Comparison of ENCODE assay signal across 1 cellular context in the genomic region with DNA sequence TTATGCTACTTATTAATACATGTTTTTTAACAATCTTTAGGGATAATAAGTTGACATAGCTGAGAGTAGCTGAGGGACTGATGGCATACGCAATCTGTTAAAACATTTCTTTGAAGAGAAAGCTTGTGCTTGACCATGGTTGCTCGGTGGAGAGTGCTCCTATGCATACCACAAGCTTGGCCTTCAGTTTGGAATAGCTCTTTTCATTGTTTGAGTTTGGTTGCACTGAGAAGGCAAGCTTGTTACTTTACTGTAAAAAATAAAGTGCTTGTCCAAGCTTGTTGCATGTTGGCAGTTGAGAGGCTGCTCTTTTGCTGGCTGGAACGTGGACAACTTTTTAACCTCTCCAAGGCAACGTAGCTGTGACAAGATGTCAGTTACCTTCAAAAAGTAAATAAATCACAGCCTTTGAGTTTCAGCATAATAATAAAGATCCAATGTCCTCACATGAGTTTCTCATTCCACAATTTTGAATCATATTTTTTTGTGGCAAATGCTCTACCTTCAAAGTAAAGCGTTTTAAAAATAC.
TF ChIP-seq lines count a peak whose summit lies in the region.

No MANE protein-coding gene starts in this region.

TF ChIP-seq in WTC11, 78 proteins besides CTCF, POLR2A, EP300 and RAD21 (continued from another document):
- TF ChIP-seq ZNF512 (CRISPR knock-in tag; IDR thresholded peaks at IDR 0.05; ENCODE audit: borderline replicate concordance) (no peak), TEAD4 (CRISPR knock-in tag; IDR thresholded peaks at IDR 0.05) (no peak), GTF2I (CRISPR knock-in tag; conservative IDR thresholded peaks at IDR 0.05) (no peak), NR1H2 (CRISPR knock-in tag; IDR thresholded peaks at IDR 0.05) (no peak), E2F4 (CRISPR knock-in tag; IDR thresholded peaks at IDR 0.05; ENCODE audit: borderline replicate concordance, low read depth) (no peak), NR2C2 (CRISPR knock-in tag; IDR thresholded peaks at IDR 0.05) (no peak), ZNF219 (CRISPR knock-in tag; IDR thresholded peaks at IDR 0.05; ENCODE audit: borderline replicate concordance) (no peak), KAT7 (CRISPR knock-in tag; IDR thresholded peaks at IDR 0.05; ENCODE audit: borderline replicate concordance) (no peak), PRRX2 (CRISPR knock-in tag; IDR thresholded peaks at IDR 0.05) (no peak)
- TF ChIP-seq, protein P1, sequence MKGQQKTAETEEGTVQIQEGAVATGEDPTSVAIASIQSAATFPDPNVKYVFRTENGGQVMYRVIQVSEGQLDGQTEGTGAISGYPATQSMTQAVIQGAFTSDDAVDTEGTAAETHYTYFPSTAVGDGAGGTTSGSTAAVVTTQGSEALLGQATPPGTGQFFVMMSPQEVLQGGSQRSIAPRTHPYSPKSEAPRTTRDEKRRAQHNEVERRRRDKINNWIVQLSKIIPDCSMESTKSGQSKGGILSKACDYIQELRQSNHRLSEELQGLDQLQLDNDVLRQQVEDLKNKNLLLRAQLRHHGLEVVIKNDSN (CRISPR knock-in tag; IDR thresholded peaks at IDR 0.05): no peak
